In genomic region chr1:168466703-168467081, GRCh38 we compare ENCODE assay signal across 11 cellular contexts.
DNase-seq lines count a peak whose midpoint lies in the region; ATAC-seq, FAIRE-seq and TF ChIP-seq lines count a peak whose summit lies in the region.
"Had no signal": no experiment of that assay in that cellular context is flagged by ENCODE, and none has a peak within 500 bp of the region (broad histone marks: within the 10 kb centered on the region; RNA-seq: fewer than 3 reads in every experiment).

No MANE protein-coding gene starts in this region.

- H3K4me1 Mint-ChIP-seq in effector memory CD8-positive, alpha-beta T cell (ENCODE audit: low read depth in 2 of 2): peaks cover 51 to 68% of the 10 kb centered on the region in 2 donors

- TF ChIP-seq RAD21 in A549 (conservative IDR thresholded peaks at IDR 0.05 in 1 of 2, IDR thresholded peaks at IDR 0.05 in 1 of 2): no peak

- peak overlapping the region; percentile 75 to 91 for H3K27ac Mint-ChIP-seq in effector memory CD8-positive, alpha-beta T cell
- H3K27ac Mint-ChIP-seq: neural progenitor cell had no signal

- H3K4me1 ChIP-seq in A549 (peaks cover 40% of the 10 kb centered on the region), adrenal gland (replicated peaks in 1 of 2) (peaks cover 20 to 43% of the 10 kb centered on the region in 2 donors)

- no peak overlapping the region for H3K4me3 ChIP-seq in A549
- no peak overlapping the region for H3K4me3 ChIP-seq in adrenal gland
- no peak overlapping the region for H3K4me3 ChIP-seq in coronary artery
- H3K4me3 ChIP-seq: neural progenitor cell had no signal

- peak overlapping the region; percentile 41 to 78 for H3K4me3 Mint-ChIP-seq in effector memory CD8-positive, alpha-beta T cell
- H3K4me3 Mint-ChIP-seq: neural progenitor cell had no signal

- TF ChIP-seq CTCF in A549 (IDR thresholded peaks at IDR 0.05) (no peak), adrenal gland (IDR thresholded peaks at IDR 0.05) (no peak), coronary artery (IDR thresholded peaks at IDR 0.05) (no peak)

- intact Hi-C loops in adrenal gland (cut with DNase I): no loop called here

- DNase-seq in A549 (ENCODE audit: low read depth in 1 of 2, low spot score in 1 of 2) (no peak), adrenal gland (no peak), KG1 (lab: John Stamatoyannopoulos, UW) (no peak), GDM1 (lab: John Stamatoyannopoulos, UW) (no peak), coronary artery (ENCODE audit: low spot score) (no peak)
- DNase-seq in effector memory CD8-positive, alpha-beta T cell: no peak
- DNase-seq: cortex of kidney had no signal

- POLR2A ChIA-PET in A549 (lab: Yijun Ruan, JAX): interaction anchor here (0.6 kb wide), 1 partner anchor 556 kb away, joined by 4 read pairs; no protein-coding TSS in a partner anchor

- peak overlapping the region; percentile 24 for H3K4me2 ChIP-seq in A549
- H3K4me2 ChIP-seq: neural progenitor cell had no signal

- no peak for TF ChIP-seq EP300 in A549 (IDR thresholded peaks at IDR 0.05)

- CTCF ChIA-PET in A549 (lab: Yijun Ruan, JAX): no interaction called here

- no peaks in the 10 kb centered on the region for H3K36me3 Mint-ChIP-seq in effector memory CD8-positive, alpha-beta T cell (ENCODE audit: insufficient read depth)
- H3K36me3 Mint-ChIP-seq: neural progenitor cell had no signal

- H3K27me3 Mint-ChIP-seq in effector memory CD8-positive, alpha-beta T cell: no peaks in the 10 kb centered on the region

- no peak for TF ChIP-seq POLR2A in A549 (IDR thresholded peaks at IDR 0.05; ENCODE audit: low read length)
- no peak for TF ChIP-seq POLR2A in adrenal gland (IDR thresholded peaks at IDR 0.05)

- ATAC-seq in A549 (no peak), GM18907 (IDR thresholded peaks at IDR 0.05; ENCODE audit: unreplicated experiment) (peak; percentile 60), HG03135 (IDR thresholded peaks at IDR 0.05; ENCODE audit: unreplicated experiment) (peak; percentile 55)
- no peak for ATAC-seq in effector memory CD8-positive, alpha-beta T cell (replicated peaks)

- WGBS in A549 (ENCODE audit: missing lambda C conversion rate): 100% methylated on average over 1 of the region's 1 CpG
- WGBS in adrenal gland, 4 donors: 74 to 92% (median 82%) methylated on average over 1 of the region's 1 CpG

- peaks cover 3% of the 10 kb centered on the region; the same call in 1 of the 3 replicates for H3K9me3 ChIP-seq in A549
- no peaks in the 10 kb centered on the region for H3K9me3 ChIP-seq in adrenal gland (replicated peaks in 1 of 3)

- no peak for FAIRE-seq in A549 (lab: Jason Lieb, UNC)
- FAIRE-seq: G401.6 had no signal

- no peaks in the 10 kb centered on the region for H3K27me3 ChIP-seq in adrenal gland
- H3K27me3 ChIP-seq: neural progenitor cell had no signal

- no peak overlapping the region for H3K27ac ChIP-seq in A549
- H3K27ac ChIP-seq in adrenal gland: peak overlapping the region in 2 of 5 donors; percentile 13 to 22
- peak overlapping the region in 1 of 2 donors; percentile 24 for H3K27ac ChIP-seq in coronary artery
- H3K27ac ChIP-seq: neural progenitor cell had no signal

- no peaks in the 10 kb centered on the region for H3K36me3 ChIP-seq in adrenal gland (replicated peaks in 1 of 2)
- H3K36me3 ChIP-seq: neural progenitor cell had no signal

- H3K9me3 Mint-ChIP-seq in effector memory CD8-positive, alpha-beta T cell: peaks cover 5 to 10% of the 10 kb centered on the region in 2 donors

TF ChIP-seq in A549, 52 proteins besides CTCF, POLR2A, EP300 and RAD21:
- TF ChIP-seq ZC3H11A (IDR thresholded peaks at IDR 0.05): no peak
- no peak for TF ChIP-seq TFCP2L1 (CRISPR knock-in tag; IDR thresholded peaks at IDR 0.05)
- TF ChIP-seq SREBF2 (IDR thresholded peaks at IDR 0.05): no peak
- TF ChIP-seq RARB (CRISPR knock-in tag; IDR thresholded peaks at IDR 0.05): no peak
- TF ChIP-seq NPAS2 (CRISPR knock-in tag; IDR thresholded peaks at IDR 0.05; ENCODE audit: borderline replicate concordance): no peak
- no peak for TF ChIP-seq NR3C1 (IDR thresholded peaks at IDR 0.05)
- TF ChIP-seq GATA3 (IDR thresholded peaks at IDR 0.05; ENCODE audit: borderline replicate concordance): no peak
- TF ChIP-seq HMGXB4 (CRISPR knock-in tag; IDR thresholded peaks at IDR 0.05; ENCODE audit: borderline replicate concordance): no peak
- no peak for TF ChIP-seq ZNF302 (CRISPR knock-in tag; IDR thresholded peaks at IDR 0.05)
- no peak for TF ChIP-seq HOXB13 (CRISPR knock-in tag; IDR thresholded peaks at IDR 0.05; ENCODE audit: low read depth)
- TF ChIP-seq HOXB5 (CRISPR knock-in tag; IDR thresholded peaks at IDR 0.05): no peak
- no peak for TF ChIP-seq REST (IDR thresholded peaks at IDR 0.05)
- TF ChIP-seq TP53 (CRISPR knock-in tag; IDR thresholded peaks at IDR 0.05): no peak
- TF ChIP-seq FOSL2 (IDR thresholded peaks at IDR 0.05): no peak
- TF ChIP-seq FOSL2 (CRISPR knock-in tag; IDR thresholded peaks at IDR 0.05): no peak

Comparison
In these comparisons a context has a peak if more than half of its experiments do, and no peak if none do; other contexts are left out.
1. ATAC-seq: peak in GM18907 (single experiment) and HG03135 (single experiment); none in A549 (0 of 2) and effector memory CD8-positive, alpha-beta T cell (single experiment).